ENCODE assay signal across 12 cellular contexts in the genomic region with DNA sequence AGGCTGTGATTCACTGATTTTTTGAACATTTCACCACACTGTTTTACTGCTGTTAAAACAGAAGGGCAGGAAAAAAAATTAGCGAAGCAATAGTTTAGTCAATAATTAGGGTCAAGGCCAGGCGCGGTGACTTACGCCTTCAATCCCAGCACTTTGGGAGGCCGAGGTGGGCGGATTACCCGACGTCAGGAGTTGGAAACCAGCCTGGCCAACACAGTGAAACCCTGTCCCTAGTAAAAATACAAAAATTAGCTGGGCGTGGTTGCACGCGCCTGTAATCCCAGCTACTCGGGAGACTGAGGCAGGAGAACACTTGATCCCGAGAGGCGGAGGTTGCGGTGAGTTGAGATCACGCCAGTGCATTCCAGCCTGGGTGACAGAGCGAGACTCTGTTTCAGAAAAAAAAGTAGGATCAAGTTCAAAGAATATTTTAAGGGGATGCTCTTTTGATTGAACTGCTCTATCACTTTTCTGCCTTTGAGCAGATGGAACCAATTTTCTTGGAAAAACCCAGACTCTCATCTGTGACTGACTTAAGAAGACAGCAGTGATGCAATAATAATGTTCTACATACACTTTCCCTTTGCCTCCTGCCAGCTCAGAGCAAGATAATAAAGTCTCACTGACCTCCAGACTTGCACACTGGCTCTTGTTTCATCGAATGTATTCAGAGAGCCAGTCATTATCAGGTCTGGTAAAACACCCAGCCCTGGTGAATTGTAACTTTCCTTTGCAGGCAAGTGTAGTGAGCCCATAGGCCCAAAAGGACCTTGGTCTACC. TPM values are rescaled to one million over a fixed set of nuclear protein-coding genes. Genes with fewer than 3 reads are reported as not detected.
A peak's percentile ranks its signal among the peaks of the same experiment; 100 is the strongest.
DNase-seq lines count a peak whose midpoint lies in the region; ATAC-seq and TF ChIP-seq lines count a peak whose summit lies in the region.
"Had no signal": no experiment of that assay in that cellular context is flagged by ENCODE, and none has a peak within 500 bp of the region (broad histone marks: within the 10 kb centered on the region; RNA-seq: fewer than 3 reads in every experiment).

No MANE protein-coding gene starts in this region.

- peak overlapping the region; percentile 91 for H3K4me2 ChIP-seq in PC-9
- no peak overlapping the region for H3K4me2 ChIP-seq in smooth muscle cell

- no peaks in the 10 kb centered on the region for H3K9me3 ChIP-seq in PC-9 (ENCODE audit: insufficient read depth, low read depth)
- no peaks in the 10 kb centered on the region for H3K9me3 ChIP-seq in smooth muscle cell (replicated peaks; ENCODE audit: low read depth)
- H3K9me3 ChIP-seq: colonic mucosa, prostate gland had no signal

- peaks cover 33% of the 10 kb centered on the region for H3K79me2 ChIP-seq in PC-9 (ENCODE audit: low read depth)
- peaks cover 20% of the 10 kb centered on the region for H3K79me2 ChIP-seq in smooth muscle cell (ENCODE audit: low read depth)

- H3K27me3 Mint-ChIP-seq in T-helper 1 cell treated with Interleukin-12 subunit alpha and Interleukin-12 subunit beta and Interleukin-4 antibody, amounts not matched to agents 30 μg/mL and 1 μg/mL, for 36 hours (ENCODE audit: low read depth), result no peaks in the 10 kb centered on the region

- intact Hi-C loops in PC-9 (cut with micrococcal nuclease; ENCODE audit: unreplicated experiment), result no loop called here

- TF ChIP-seq CTCF in PC-9 (conservative IDR thresholded peaks at IDR 0.05) (no peak), fibroblast of the aortic adventitia (IDR thresholded peaks at IDR 0.05; ENCODE audit: insufficient read depth, low read length) (no peak), smooth muscle cell (IDR thresholded peaks at IDR 0.05; ENCODE audit: borderline replicate concordance, insufficient read depth, poor library complexity, severe bottlenecking) (no peak)

- H3K9me2 ChIP-seq in PC-9 (ENCODE audit: insufficient read depth), result no peaks in the 10 kb centered on the region

- H3K9me3 Mint-ChIP-seq in T-helper 1 cell treated with Interleukin-12 subunit alpha and Interleukin-12 subunit beta and Interleukin-4 antibody, amounts not matched to agents 30 μg/mL and 1 μg/mL, for 36 hours, result peaks cover 3% of the 10 kb centered on the region

- no peak for ATAC-seq in HG02852 (IDR thresholded peaks at IDR 0.05; ENCODE audit: unreplicated experiment)

- H3K27ac ChIP-seq in PC-9, result no peak overlapping the region
- H3K27ac ChIP-seq in smooth muscle cell (ENCODE audit: low read depth), result peak overlapping the region; percentile 48

- no TSS peak for BruUV-seq in PC-9 (replicated peaks; lab: Mats Ljungman, UMichigan)

- H3K4me3 Mint-ChIP-seq in T-helper 1 cell treated with Interleukin-12 subunit alpha and Interleukin-12 subunit beta and Interleukin-4 antibody, amounts not matched to agents 30 μg/mL and 1 μg/mL, for 36 hours, result peak overlapping the region; percentile 17

- CTCF ChIA-PET in PC-9 (lab: Charles Lee), result no interaction called here

- DNase-seq in T-helper 1 cell (no peak), PC-9 (no peak), fibroblast of the aortic adventitia (ENCODE audit: low read depth) (peak; percentile 91), smooth muscle cell (lab: John Stamatoyannopoulos, UW; ENCODE audit: unreplicated experiment) (no peak), SKM-1 treated with dmso at 0.1 percent for 144 hours (lab: John Stamatoyannopoulos, UW; ENCODE audit: unreplicated experiment) (no peak), HK-2 (ENCODE audit: unreplicated experiment) (no peak)
- DNase-seq: activated CD4-positive, CD25-positive, alpha-beta regulatory T cell; colonic mucosa; NCI-H748 treated with DMSO at 0.1 percent for 48 hours had no signal

- H3K36me3 Mint-ChIP-seq in T-helper 1 cell treated with Interleukin-12 subunit alpha and Interleukin-12 subunit beta and Interleukin-4 antibody, amounts not matched to agents 30 μg/mL and 1 μg/mL, for 36 hours (ENCODE audit: low read depth), result peaks cover 4% of the 10 kb centered on the region

- peak overlapping the region; percentile 52 for H3K27ac Mint-ChIP-seq in T-helper 1 cell treated with Interleukin-12 subunit alpha and Interleukin-12 subunit beta and Interleukin-4 antibody, amounts not matched to agents 30 μg/mL and 1 μg/mL, for 36 hours

- no peak overlapping the region for H3K9ac ChIP-seq in smooth muscle cell (ENCODE audit: low read depth)

- 62% methylated on average over 18 of the region's 18 CpGs for WGBS in smooth muscle cell (ENCODE audit: low lambda C conversion rate)

- H3K4me3 ChIP-seq in PC-9, result no peak overlapping the region
- no peak overlapping the region for H3K4me3 ChIP-seq in fibroblast of the aortic adventitia (ENCODE audit: low read depth, low read length)
- H3K4me3 ChIP-seq in smooth muscle cell, result no peak overlapping the region

- no peaks in the 10 kb centered on the region for H3K27me3 ChIP-seq in PC-9 (ENCODE audit: insufficient read depth, low read depth)
- H3K27me3 ChIP-seq in smooth muscle cell (ENCODE audit: low read depth), result no peaks in the 10 kb centered on the region
- H3K27me3 ChIP-seq: colonic mucosa had no signal

- H3K36me3 ChIP-seq in PC-9 (ENCODE audit: low read depth) (0 out of 2 replicates have a peak, but pooled peaks cover under 1% of the 10 kb centered on the region), smooth muscle cell (ENCODE audit: low read depth) (no peaks in the 10 kb centered on the region)
- H3K36me3 ChIP-seq: colonic mucosa, prostate gland had no signal

- peaks cover 4% of the 10 kb centered on the region for H4K20me1 ChIP-seq in PC-9 (ENCODE audit: insufficient read depth)
- peaks cover 18% of the 10 kb centered on the region for H4K20me1 ChIP-seq in smooth muscle cell (ENCODE audit: low read depth)

- POLR2A ChIA-PET in PC-9 (lab: Charles Lee; ENCODE audit: unreplicated experiment), result no interaction called here

- peaks cover 20% of the 10 kb centered on the region for H3K4me1 Mint-ChIP-seq in T-helper 1 cell treated with Interleukin-12 subunit alpha and Interleukin-12 subunit beta and Interleukin-4 antibody, amounts not matched to agents 30 μg/mL and 1 μg/mL, for 36 hours (ENCODE audit: low read depth)

- H3K4me1 ChIP-seq in PC-9 (replicated peaks; ENCODE audit: insufficient read depth) (peaks cover 36% of the 10 kb centered on the region), smooth muscle cell (ENCODE audit: low read depth) (peaks cover 27% of the 10 kb centered on the region)
- H3K4me1 ChIP-seq: colonic mucosa had no signal

- peaks cover 7% of the 10 kb centered on the region for H3F3A ChIP-seq in PC-9 (ENCODE audit: insufficient read depth, low read depth)
- H3F3A ChIP-seq in smooth muscle cell (ENCODE audit: low read depth), result peaks cover 10% of the 10 kb centered on the region

- H2AFZ ChIP-seq in PC-9, result no peak overlapping the region
- no peak overlapping the region for H2AFZ ChIP-seq in smooth muscle cell (ENCODE audit: low read depth)

RNA-seq across cellular contexts. Expression of a gene that starts 1.6 kb away (rescaled TPM):
- total RNA-seq in PC-9 (2021), result 224 and 236 TPM in 2 replicates
- 197 and 394 TPM in 2 replicates for total RNA-seq in fibroblast of the aortic adventitia (ENCODE audit: low replicate concordance)
- 55.6 and 58.4 TPM in 2 replicates for total RNA-seq in smooth muscle cell
- 38.1 and 46.9 TPM in 2 replicates for polyA plus RNA-seq in smooth muscle cell

RNA-seq across cellular contexts. Expression of a gene that starts 48.9 kb away (rescaled TPM):
- total RNA-seq in PC-9 (2021) (0.05 and 0.09 TPM in 2 replicates), fibroblast of the aortic adventitia (ENCODE audit: low replicate concordance) (not detected in 2 replicates), smooth muscle cell (under 0.01 TPM in 1 of 2 replicates, not detected in the other)
- polyA plus RNA-seq in smooth muscle cell, result not detected in 2 replicates
